ENCODE assay signal across 8 cellular contexts in genomic region chr10:51698473-51699063, GRCh38. TPM values are rescaled to one million over a fixed set of nuclear protein-coding genes. Genes with fewer than 3 reads are reported as not detected.
DNase-seq lines count a peak whose midpoint lies in the region; ATAC-seq and TF ChIP-seq lines count a peak whose summit lies in the region.

No MANE protein-coding gene starts in this region.

- intact Hi-C loops in sigmoid colon (cut with DNase I): loop anchor here (5.0 kb wide), 1 partner anchor 264 kb away; no protein-coding TSS in a partner anchor

- H3K27ac ChIP-seq in sigmoid colon: peak overlapping the region; percentile 88 to 94 (median 91)

- no peak for TF ChIP-seq CTCF in GM12865 (IDR thresholded peaks at IDR 0.05; ENCODE audit: insufficient read depth, low read depth, low read length, missing control alignments)
- TF ChIP-seq CTCF in WI38 (IDR thresholded peaks at IDR 0.05; ENCODE audit: low read depth, low read length): no peak
- TF ChIP-seq CTCF in glutamatergic neuron (IDR thresholded peaks at IDR 0.05; ENCODE audit: partially characterized antibody, unreplicated experiment): no peak
- no peak for TF ChIP-seq CTCF in sigmoid colon (IDR thresholded peaks at IDR 0.05)

- H3K9me3 ChIP-seq in sigmoid colon: no peaks in the 10 kb centered on the region

- no peak for TF ChIP-seq EP300 in sigmoid colon (IDR thresholded peaks at IDR 0.05)

- no peaks in the 10 kb centered on the region for H3K27me3 ChIP-seq in sigmoid colon

- 83 to 87% methylated on average over 8 of the region's 8 CpGs for WGBS in sigmoid colon, 2 donors

- H3K4me3 ChIP-seq in GM12865 (ENCODE audit: low read depth, low read length): peak overlapping the region; percentile 96
- peak overlapping the region; percentile 93 for H3K4me3 ChIP-seq in WI38 (ENCODE audit: low read depth, low read length)
- H3K4me3 ChIP-seq in sigmoid colon: peak overlapping the region; percentile 66 to 80 (median 76)

- ATAC-seq in esophagus mucosa: no peak

- peak overlapping the region; percentile 100 for H3K27ac Mint-ChIP-seq in glutamatergic neuron (ENCODE audit: unreplicated experiment)

- H3K27me3 Mint-ChIP-seq in glutamatergic neuron (ENCODE audit: unreplicated experiment): peaks cover 5% of the 10 kb centered on the region

- H3K9me3 Mint-ChIP-seq in glutamatergic neuron (ENCODE audit: unreplicated experiment): peaks cover 13% of the 10 kb centered on the region

- peaks cover 0 to 59% (median 42%) of the 10 kb centered on the region in 4 donors for H3K4me1 ChIP-seq in sigmoid colon

- no peaks in the 10 kb centered on the region for H3K36me3 Mint-ChIP-seq in glutamatergic neuron (ENCODE audit: unreplicated experiment)

- no peak for DNase-seq in GM12865 (ENCODE audit: low read depth)
- no peak for DNase-seq in glutamatergic neuron
- no peak for DNase-seq in sigmoid colon
- no peak for DNase-seq in germinal center (ENCODE audit: low spot score)
- no peak for DNase-seq in HuH-7 (ENCODE audit: low spot score)
- DNase-seq in RKO (ENCODE audit: low spot score): no peak

- H3K4me1 Mint-ChIP-seq in glutamatergic neuron (ENCODE audit: low read depth, unreplicated experiment): peaks cover 33% of the 10 kb centered on the region

- peaks cover 0 to 7% (median 3%) of the 10 kb centered on the region in 4 donors for H3K36me3 ChIP-seq in sigmoid colon

- no peak for TF ChIP-seq POLR2A in sigmoid colon (IDR thresholded peaks at IDR 0.05)

- H3K4me3 Mint-ChIP-seq in glutamatergic neuron (ENCODE audit: unreplicated experiment): peak overlapping the region; percentile 99

RNA-seq across cellular contexts. Expression of gene CSTF2T, which starts 0.8 kb away (rescaled TPM):
- total RNA-seq in glutamatergic neuron (ENCODE audit: unreplicated experiment): 22.7 TPM
- total RNA-seq in sigmoid colon: 10 to 100 TPM; 10.8 to 21.2 (median 18.5) TPM
- 10 to 100 TPM in 1 of 3 donors, 1 to 10 TPM in 2; 5.4 to 16.6 (median 6.2) TPM for polyA plus RNA-seq in sigmoid colon
- 10.3 TPM for total RNA-seq in esophagus mucosa
